ENCODE assay signal across 13 cellular contexts in genomic region chr5:68242743-68243142, GRCh38. TPM values are rescaled to one million over a fixed set of nuclear protein-coding genes. Genes with fewer than 3 reads are reported as not detected.
DNase-seq lines count a peak whose midpoint lies in the region; ATAC-seq, FAIRE-seq and TF ChIP-seq lines count a peak whose summit lies in the region.
"Had no signal": no experiment of that assay in that cellular context is flagged by ENCODE, and none has a peak within 500 bp of the region (broad histone marks: within the 10 kb centered on the region; RNA-seq: fewer than 3 reads in every experiment).

No MANE protein-coding gene starts in this region.

- DNase-seq in activated CD4-positive, alpha-beta T cell treated with anti-CD3 and anti-CD28 coated beads, Interleukin-2, amount 10 ng/mL, durations not matched to agents 7 days and 5 days: no peak
- no peak for DNase-seq in activated CD4-positive, alpha-beta T cell treated with anti-CD3 and anti-CD28 coated beads, Interleukin-2, amount 50 U/mL, for 4 hours
- peak; percentile 82 for DNase-seq in astrocyte of the spinal cord (ENCODE audit: low read depth, low spot score)
- DNase-seq in left lung: no peak
- no peak for DNase-seq in tibial artery
- no peak for DNase-seq in small intestine
- no peak for DNase-seq in posterior cingulate gyrus
- DNase-seq in 8988T: no peak
- DNase-seq: ACHN; kidney; NCI-H1092 treated with DMSO at 0.1 percent for 48 hours; stimulated activated CD4-positive, alpha-beta T cell treated with anti-CD3 and anti-CD28 coated beads, Interleukin-12 subunit alpha, Interleukin-12 subunit beta, amount 100 ng/mL, for 4 hours had no signal

- H3K27me3 Mint-ChIP-seq in activated CD4-positive, alpha-beta T cell treated with anti-CD3 and anti-CD28 coated beads, Interleukin-2, amount 10 ng/mL, durations not matched to agents 7 days and 5 days: no peaks in the 10 kb centered on the region

- H3K4me3 ChIP-seq in astrocyte of the spinal cord (ENCODE audit: low read depth, low read length): no peak overlapping the region
- no peak overlapping the region for H3K4me3 ChIP-seq in left lung
- H3K4me3 ChIP-seq in tibial artery: no peak overlapping the region
- no peak overlapping the region for H3K4me3 ChIP-seq in small intestine (ENCODE audit: low read depth in 1 of 2, low read length in 2 of 2)
- H3K4me3 ChIP-seq: GM12878 had no signal

- H3K9me3 ChIP-seq in left lung: no peaks in the 10 kb centered on the region
- H3K9me3 ChIP-seq in tibial artery: no peaks in the 10 kb centered on the region
- H3K9me3 ChIP-seq in small intestine (ENCODE audit: control insufficient read depth, low read depth): no peaks in the 10 kb centered on the region

- in situ Hi-C loops in astrocyte of the spinal cord (cut with HindIII; ENCODE audit: low sequenced_read_pairs): no loop called here

- no peak overlapping the region for H3K4me3 Mint-ChIP-seq in activated CD4-positive, alpha-beta T cell treated with anti-CD3 and anti-CD28 coated beads, Interleukin-2, amount 10 ng/mL, durations not matched to agents 7 days and 5 days

- H3K4me1 ChIP-seq in left lung (peaks cover 22 to 74% of the 10 kb centered on the region in 2 donors), tibial artery (peaks cover 0 to 86% (median 63%) of the 10 kb centered on the region in 4 donors), small intestine (ENCODE audit: control insufficient read depth in 2 of 2, insufficient read depth in 1 of 2, low read depth in 1 of 2, low read length in 1 of 2) (peaks cover 6 to 22% of the 10 kb centered on the region in 2 donors)

- POLR2A ChIA-PET in activated CD4-positive, alpha-beta T cell treated with anti-CD3 and anti-CD28 coated beads, Interleukin-2, amount 10 ng/mL, durations not matched to agents 7 days and 5 days (lab: Charles Lee): no interaction called here

- intact Hi-C loops in left lung (cut with DNase I): no loop called here
- intact Hi-C loops in tibial artery (cut with DNase I; ENCODE audit: low total_unique reads): no loop called here
- intact Hi-C loops in posterior cingulate gyrus (cut with DNase I): no loop called here

- H3K36me3 ChIP-seq in left lung (no peaks in the 10 kb centered on the region), tibial artery (peaks cover 0 to 4% (median 0%) of the 10 kb centered on the region in 3 donors), small intestine (ENCODE audit: control insufficient read depth in 2 of 2, insufficient read depth in 2 of 2, low read length in 2 of 2) (no peaks in the 10 kb centered on the region)

- H3K27ac ChIP-seq in left lung (peak overlapping the region; percentile 40 to 49), tibial artery (peak overlapping the region; percentile 59 to 60), small intestine (ENCODE audit: low read depth in 1 of 2, low read length in 1 of 2) (peak overlapping the region in 1 of 2 donors; percentile 75)

- H3K4me1 Mint-ChIP-seq in activated CD4-positive, alpha-beta T cell treated with anti-CD3 and anti-CD28 coated beads, Interleukin-2, amount 10 ng/mL, durations not matched to agents 7 days and 5 days: peaks cover 69% of the 10 kb centered on the region

- TF ChIP-seq CTCF in astrocyte of the spinal cord (IDR thresholded peaks at IDR 0.05; ENCODE audit: low read depth, low read length) (no peak), left lung (IDR thresholded peaks at IDR 0.05) (no peak), tibial artery (IDR thresholded peaks at IDR 0.05) (no peak)

- ATAC-seq in left lung: peak; percentile 48
- ATAC-seq: GM12878 had no signal

- no peak for FAIRE-seq in small intestine (lab: Jason Lieb, UNC)
- FAIRE-seq: GM12878, kidney had no signal

- no peaks in the 10 kb centered on the region for H3K9me3 Mint-ChIP-seq in activated CD4-positive, alpha-beta T cell treated with anti-CD3 and anti-CD28 coated beads, Interleukin-2, amount 10 ng/mL, durations not matched to agents 7 days and 5 days

- peak overlapping the region; percentile 27 for H3K27ac Mint-ChIP-seq in activated CD4-positive, alpha-beta T cell treated with anti-CD3 and anti-CD28 coated beads, Interleukin-2, amount 10 ng/mL, durations not matched to agents 7 days and 5 days

- CTCF ChIA-PET in activated CD4-positive, alpha-beta T cell treated with anti-CD3 and anti-CD28 coated beads, Interleukin-2, amount 10 ng/mL, durations not matched to agents 7 days and 5 days (lab: Charles Lee): interaction anchor here (1.5 kb wide), 1 partner anchor 10 kb away, joined by 5 read pairs; no protein-coding TSS in a partner anchor

- 64 to 86% (median 78%) methylated on average over 5 of the region's 5 CpGs for WGBS in small intestine, 3 donors

- no peaks in the 10 kb centered on the region for H3K27me3 ChIP-seq in left lung
- H3K27me3 ChIP-seq in tibial artery: no peaks in the 10 kb centered on the region
- H3K27me3 ChIP-seq in small intestine (ENCODE audit: control insufficient read depth in 2 of 2, insufficient read depth in 2 of 2, low read length in 2 of 2): no peaks in the 10 kb centered on the region

- H3K36me3 Mint-ChIP-seq in activated CD4-positive, alpha-beta T cell treated with anti-CD3 and anti-CD28 coated beads, Interleukin-2, amount 10 ng/mL, durations not matched to agents 7 days and 5 days (ENCODE audit: low read depth): peaks cover 27% of the 10 kb centered on the region

RNA-seq across cellular contexts. Expression of gene PIK3R1, which starts 27.2 kb away (rescaled TPM):
- total RNA-seq in activated CD4-positive, alpha-beta T cell treated with anti-CD3 and anti-CD28 coated beads, Interleukin-2, amount 10 ng/mL, durations not matched to agents 7 days and 5 days: 10 to 100 TPM; 75.6 to 97.0 TPM
- total RNA-seq in left lung: 10 to 100 TPM; 70.9 to 89.4 TPM
- polyA plus RNA-seq in small intestine: 10 to 100 TPM in 1 of 3 donors, 1 to 10 TPM in 2; 9.2 to 31.1 (median 9.8) TPM
